In genomic region chr18:30572214-30572613, GRCh38 we compare ENCODE assay signal across 33 cellular contexts.
"Had no signal": no experiment of that assay in that cellular context is flagged by ENCODE, and none has a peak within 500 bp of the region (broad histone marks: within the 10 kb centered on the region; RNA-seq: fewer than 3 reads in every experiment).

No MANE protein-coding gene starts in this region.

- H3K27me3 ChIP-seq: MG63 had no signal

- H3K27ac ChIP-seq: KMS-11 had no signal

- H3K4me3 ChIP-seq: MG63 had no signal

- H3K4me2 ChIP-seq: KMS-11 had no signal

- H3K9me3 ChIP-seq: MG63 had no signal

- H3K36me3 ChIP-seq: MG63 had no signal

- DNase-seq: Karpas-422, Kasumi-1, MG63, MM.1S, MV-4-11, NCI-H1048, NCI-H1092, NCI-H1092 treated with DMSO at 0.1 percent for 48 hours, NCI-H1105, NCI-H1105 treated with DMSO at 0.1 percent for 48 hours, NCI-H1417 treated with DMSO at 0.1 percent for 48 hours, NCI-H1436, NCI-H1436 treated with DMSO at 0.1 percent for 48 hours, NCI-H146, NCI-H1694, NCI-H1694 treated with DMSO at 0.1 percent for 48 hours, NCI-H187, NCI-H187 treated with DMSO at 0.1 percent for 48 hours, NCI-H2029, NCI-H2029 treated with DMSO at 0.1 percent for 48 hours, NCI-H2081 treated with DMSO at 0.1 percent for 48 hours, NCI-H2107, NCI-H2171, NCI-H2171 treated with DMSO at 0.1 percent for 48 hours, NCI-H2227 treated with DMSO at 0.1 percent for 48 hours, NCI-H226, NCI-H345, NCI-H446, NCI-H446 treated with DMSO at 0.1 percent for 48 hours, NCI-H510A, NCI-H510A treated with DMSO at 0.1 percent for 48 hours, NCI-H524 had no signal

- H3K9ac ChIP-seq: KMS-11 had no signal
